Comparison of ENCODE assay signal across 8 cellular contexts in genomic region chr7:77327067-77327931, GRCh38.
DNase-seq lines count a peak whose midpoint lies in the region; ATAC-seq, FAIRE-seq and TF ChIP-seq lines count a peak whose summit lies in the region.

No MANE protein-coding gene starts in this region.

- peak overlapping the region; percentile 70 to 73 for H4K8ac ChIP-seq in IMR-90 (ENCODE audit: low read depth in 2 of 2, low read length in 2 of 2)

- H3K9me3 ChIP-seq in A549 (no peaks in the 10 kb centered on the region), IMR-90 (ENCODE audit: control insufficient read depth, insufficient read depth, low read length) (no peaks in the 10 kb centered on the region), vagina (no peaks in the 10 kb centered on the region)

- H2AK5ac ChIP-seq in IMR-90 (ENCODE audit: low read depth, low read length) = peak overlapping the region; percentile 72

- peak overlapping the region; percentile 28; the same call in 1 of the 2 replicates for H3K56ac ChIP-seq in IMR-90 (ENCODE audit: extremely low read depth, insufficient read depth, low read length)

- H4K5ac ChIP-seq in IMR-90 (ENCODE audit: low read depth, low read length) = peak overlapping the region; percentile 88

- H3K4me1 ChIP-seq in A549 (peaks cover 16% of the 10 kb centered on the region), IMR-90 (ENCODE audit: control insufficient read depth, insufficient read depth, low read length) (peaks cover 29% of the 10 kb centered on the region), vagina (peaks cover 45% of the 10 kb centered on the region)

- H4K20me1 ChIP-seq in IMR-90 (ENCODE audit: insufficient read depth, low read length) = no peaks in the 10 kb centered on the region

- peak overlapping the region; percentile 88 for H3K4ac ChIP-seq in IMR-90 (ENCODE audit: low read depth, low read length)

- BruUV-seq in IMR-90 (replicated peaks; lab: Mats Ljungman, UMichigan) = no TSS peak

- H3K4me3 ChIP-seq in A549 = no peak overlapping the region
- H3K4me3 ChIP-seq in IMR-90 (ENCODE audit: insufficient read depth, low read depth, low read length) = no peak overlapping the region
- no peak overlapping the region for H3K4me3 ChIP-seq in vagina

- WGBS in A549 (ENCODE audit: missing lambda C conversion rate) = 65% methylated on average over 12 of the region's 12 CpGs
- no CpG with 5 or more reads among the region's 12 CpGs for WGBS in IMR-90 (ENCODE audit: extremely low coverage in 2 of 2, insufficient read length in 1 of 2), 2 experiments

- H3K9me1 ChIP-seq in IMR-90 (ENCODE audit: insufficient read depth, low read length) = peaks cover 26% of the 10 kb centered on the region

- H4K91ac ChIP-seq in IMR-90 (ENCODE audit: insufficient read depth, low read depth, low read length) = peak overlapping the region; percentile 69

- peak overlapping the region; percentile 86 for H2BK5ac ChIP-seq in IMR-90 (ENCODE audit: low read depth, low read length, poor library complexity, severe bottlenecking)

- peak overlapping the region; percentile 85; the same call in 2 of the 3 replicates for H2BK15ac ChIP-seq in IMR-90 (ENCODE audit: low read depth, low read length)

- TF ChIP-seq POLR2A in A549 (IDR thresholded peaks at IDR 0.05; ENCODE audit: low read length) = no peak
- no peak for TF ChIP-seq POLR2A in IMR-90 (IDR thresholded peaks at IDR 0.05; ENCODE audit: low read depth, low read length)
- TF ChIP-seq POLR2A in vagina (IDR thresholded peaks at IDR 0.05) = no peak

- FAIRE-seq in A549 (lab: Jason Lieb, UNC) = no peak

- H3K4me1 Mint-ChIP-seq in activated naive CD8-positive, alpha-beta T cell treated with anti-CD3 and anti-CD28 coated beads, Interleukin-2, amount 50 U/mL, for 24 hours = peaks cover 62% of the 10 kb centered on the region

- TF ChIP-seq CTCF in A549 (IDR thresholded peaks at IDR 0.05) = no peak
- TF ChIP-seq CTCF in IMR-90 (conservative IDR thresholded peaks at IDR 0.05; ENCODE audit: low read depth, low read length) = no peak
- no peak for TF ChIP-seq CTCF in vagina (IDR thresholded peaks at IDR 0.05)

- H3K27me3 Mint-ChIP-seq in activated naive CD8-positive, alpha-beta T cell treated with anti-CD3 and anti-CD28 coated beads, Interleukin-2, amount 50 U/mL, for 24 hours = no peaks in the 10 kb centered on the region

- peak overlapping the region; percentile 61 for H2BK120ac ChIP-seq in IMR-90 (ENCODE audit: low read depth, low read length)

- in situ Hi-C loops in IMR-90 (cut with MboI; ENCODE audit: low sequenced_read_pairs) = loop anchor here (5.0 kb wide), 1 partner anchor 80 kb away; no protein-coding TSS in a partner anchor

- H3K79me1 ChIP-seq in IMR-90 (ENCODE audit: low read depth in 1 of 2, low read length in 2 of 2) = 0 out of 4 replicates have a peak, but pooled peaks cover 0 to 4% of the 10 kb centered on the region in 2 experiments

- peak overlapping the region; percentile 63 for H3K4me3 Mint-ChIP-seq in activated naive CD8-positive, alpha-beta T cell treated with anti-CD3 and anti-CD28 coated beads, Interleukin-2, amount 50 U/mL, for 24 hours

- no peak for DNase-seq in A549 (ENCODE audit: low read depth in 1 of 2, low spot score in 1 of 2)
- peak; percentile 91 for DNase-seq in IMR-90
- DNase-seq in activated naive CD8-positive, alpha-beta T cell treated with anti-CD3 and anti-CD28 coated beads, Interleukin-2, amount 50 U/mL, for 24 hours = no peak
- peak; percentile 76 for DNase-seq in left kidney (ENCODE audit: low read depth, low spot score)
- no peak for DNase-seq in vagina (ENCODE audit: extremely low spot score in 2 of 2)
- DNase-seq in globus pallidus (ENCODE audit: low spot score) = no peak
- no peak for DNase-seq in T-helper 9 cell

- ATAC-seq in A549 (peak in 1 of 2 experiments; percentile 40; a peak in 3 of 6 replicates), IMR-90 (ENCODE audit: low read depth) (peak; percentile 74), HG02938 (IDR thresholded peaks at IDR 0.05; ENCODE audit: unreplicated experiment) (no peak)
- no peak for ATAC-seq in activated naive CD8-positive, alpha-beta T cell treated with anti-CD3 and anti-CD28 coated beads, Interleukin-2, amount 50 U/mL, for 24 hours

- H3K27ac ChIP-seq in A549 (no peak overlapping the region; a peak in 1 of 6 replicates), IMR-90 (ENCODE audit: insufficient read depth, low read length) (peak overlapping the region; percentile 78), vagina (peak overlapping the region; percentile 69)

- peak overlapping the region; percentile 78 for H2AFZ ChIP-seq in IMR-90 (replicated peaks; ENCODE audit: low read length, poor library complexity)

- H3K9me3 Mint-ChIP-seq in activated naive CD8-positive, alpha-beta T cell treated with anti-CD3 and anti-CD28 coated beads, Interleukin-2, amount 50 U/mL, for 24 hours = no peaks in the 10 kb centered on the region

- TF ChIP-seq EP300 in A549 (IDR thresholded peaks at IDR 0.05) = no peak

- H3K4me2 ChIP-seq in A549 = no peak overlapping the region
- H3K4me2 ChIP-seq in IMR-90 (ENCODE audit: low read depth, low read length) = peak overlapping the region; percentile 2; the same call in 1 of the 2 replicates

- peak overlapping the region; percentile 77 for H3K18ac ChIP-seq in IMR-90 (ENCODE audit: low read depth, low read length)

- H2AK9ac ChIP-seq in IMR-90 (replicated peaks; ENCODE audit: low read depth, low read length, poor library complexity) = peak overlapping the region; percentile 32

- peak overlapping the region; percentile 84 for H3K14ac ChIP-seq in IMR-90 (replicated peaks; ENCODE audit: low read depth, low read length)

- no peaks in the 10 kb centered on the region for H3K36me3 ChIP-seq in IMR-90 (ENCODE audit: control insufficient read depth, insufficient read depth, low read length)
- no peaks in the 10 kb centered on the region for H3K36me3 ChIP-seq in vagina

- TF ChIP-seq RAD21 in A549 (conservative IDR thresholded peaks at IDR 0.05 in 1 of 2, IDR thresholded peaks at IDR 0.05 in 1 of 2) = no peak
- peak; percentile 24; the same call in 1 of the 2 replicates for TF ChIP-seq RAD21 in IMR-90 (IDR thresholded peaks at IDR 0.05; ENCODE audit: low read length)

- peak overlapping the region; percentile 30; the same call in 1 of the 2 replicates for H3K23ac ChIP-seq in IMR-90 (ENCODE audit: low read depth, low read length)

- dilution Hi-C loops in IMR-90 (cut with HindIII; ENCODE audit: low sequenced_read_pairs, unreplicated experiment) = no loop called here

- CTCF ChIA-PET in A549 (lab: Yijun Ruan, JAX) = interaction anchor here (0.9 kb wide), 1 partner anchor 21 kb away, joined by 3 read pairs; no protein-coding TSS in a partner anchor
- CTCF ChIA-PET in IMR-90 (lab: Yijun Ruan, JAX) = interaction anchor here (0.8 to 1.8 kb wide), 2 partner anchors 80 to 87 kb away, joined by 3 to 6 read pairs; no protein-coding TSS in a partner anchor

- H3K27me3 ChIP-seq in IMR-90 (ENCODE audit: control insufficient read depth, insufficient read depth, low read length) = no peaks in the 10 kb centered on the region
- no peaks in the 10 kb centered on the region for H3K27me3 ChIP-seq in vagina

- no peak overlapping the region for H3K9ac ChIP-seq in IMR-90 (ENCODE audit: low read depth, low read length)

- H2BK20ac ChIP-seq in IMR-90 (ENCODE audit: low read depth, low read length) = peak overlapping the region; percentile 81

- intact Hi-C loops in IMR-90 (cut with micrococcal nuclease) (no loop called here), vagina (cut with DNase I) (no loop called here)

- H3K27ac Mint-ChIP-seq in activated naive CD8-positive, alpha-beta T cell treated with anti-CD3 and anti-CD28 coated beads, Interleukin-2, amount 50 U/mL, for 24 hours = peak overlapping the region; percentile 83

- POLR2A ChIA-PET in A549 (lab: Yijun Ruan, JAX) (no interaction called here), IMR-90 (lab: Charles Lee; ENCODE audit: unreplicated experiment) (interaction anchor here (0.6 kb wide), 1 partner anchor 50 kb away, joined by 3 read pairs; no protein-coding TSS in a partner anchor)

- H3K36me3 Mint-ChIP-seq in activated naive CD8-positive, alpha-beta T cell treated with anti-CD3 and anti-CD28 coated beads, Interleukin-2, amount 50 U/mL, for 24 hours (ENCODE audit: low read depth) = peaks cover 4% of the 10 kb centered on the region

TF ChIP-seq in A549, 52 proteins besides CTCF, POLR2A, EP300 and RAD21:
- peak; percentile 70 to 78; a peak in 3 of 4 replicates for TF ChIP-seq CEBPB (IDR thresholded peaks at IDR 0.05)
- no peak for TF ChIP-seq BCL3 (IDR thresholded peaks at IDR 0.05)

TF ChIP-seq in IMR-90, 13 proteins besides CTCF, POLR2A, EP300 and RAD21 (continues in another document):
- TF ChIP-seq CEBPB (IDR thresholded peaks at IDR 0.05; ENCODE audit: low read depth, low read length) (peak; percentile 100), MAZ (IDR thresholded peaks at IDR 0.05; ENCODE audit: borderline replicate concordance, low read depth, low read length) (no peak), MXI1 (IDR thresholded peaks at IDR 0.05; ENCODE audit: borderline replicate concordance, low read depth, low read length) (peak; percentile 66; the same call in 1 of the 2 replicates), BHLHE40 (IDR thresholded peaks at IDR 0.05; ENCODE audit: low read depth, low read length) (peak; percentile 97), MAFK (IDR thresholded peaks at IDR 0.05; ENCODE audit: low read depth, low read length) (peak; percentile 15; the same call in 1 of the 2 replicates), RFX5 (IDR thresholded peaks at IDR 0.05; ENCODE audit: low read depth, low read length) (no peak), SMC3 (IDR thresholded peaks at IDR 0.05; ENCODE audit: low read depth, low read length) (0 out of 2 replicates have a peak, but pooled peaks have one; percentile 2), CHD1 (IDR thresholded peaks at IDR 0.05; ENCODE audit: low read depth, low read length) (no peak), RCOR1 (IDR thresholded peaks at IDR 0.05; ENCODE audit: insufficient replicate concordance, low read length) (peak; percentile 63), FOS (IDR thresholded peaks at IDR 0.05; ENCODE audit: low read depth, low read length) (no peak; the same call in 1 of the 2 replicates), NFE2L2 (IDR thresholded peaks at IDR 0.05; ENCODE audit: low read depth, low read length) (peak; percentile 30; the same call in 1 of the 2 replicates)
- TF ChIP-seq, protein P1, sequence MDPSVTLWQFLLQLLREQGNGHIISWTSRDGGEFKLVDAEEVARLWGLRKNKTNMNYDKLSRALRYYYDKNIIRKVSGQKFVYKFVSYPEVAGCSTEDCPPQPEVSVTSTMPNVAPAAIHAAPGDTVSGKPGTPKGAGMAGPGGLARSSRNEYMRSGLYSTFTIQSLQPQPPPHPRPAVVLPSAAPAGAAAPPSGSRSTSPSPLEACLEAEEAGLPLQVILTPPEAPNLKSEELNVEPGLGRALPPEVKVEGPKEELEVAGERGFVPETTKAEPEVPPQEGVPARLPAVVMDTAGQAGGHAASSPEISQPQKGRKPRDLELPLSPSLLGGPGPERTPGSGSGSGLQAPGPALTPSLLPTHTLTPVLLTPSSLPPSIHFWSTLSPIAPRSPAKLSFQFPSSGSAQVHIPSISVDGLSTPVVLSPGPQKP (IDR thresholded peaks at IDR 0.05; ENCODE audit: borderline replicate concordance, low read depth, low read length) = no peak

Comparison
In these comparisons a context has a peak if more than half of its experiments do, and no peak if none do; other contexts are left out.
1. DNase-seq: peak in IMR-90 (single experiment) and left kidney (single experiment); none in A549 (0 of 2), activated naive CD8-positive, alpha-beta T cell treated with anti-CD3 and anti-CD28 coated beads, Interleukin-2, amount 50 U/mL, for 24 hours (single experiment), vagina (0 of 2), globus pallidus (single experiment) and T-helper 9 cell (single experiment).
2. H3K27ac ChIP-seq: peak in IMR-90 (single experiment) and vagina (single experiment); none in A549 (0 of 2).